In genomic region chr1:87942165-87942564, GRCh38 we compare ENCODE assay signal across 1 cellular context.
TF ChIP-seq lines count a peak whose summit lies in the region.

No MANE protein-coding gene starts in this region.

TF ChIP-seq in H1, 55 proteins besides CTCF, POLR2A, EP300 and RAD21 (continued from another document):
- TF ChIP-seq EZH2 (IDR thresholded peaks at IDR 0.05; ENCODE audit: low read depth, low read length, severe bottlenecking) (no peak), ASH2L (IDR thresholded peaks at IDR 0.05; ENCODE audit: low read length) (no peak), CTBP2 (IDR thresholded peaks at IDR 0.05; ENCODE audit: borderline replicate concordance, insufficient read depth, insufficient read length, low read length) (no peak), ZNF274 (IDR thresholded peaks at IDR 0.05; ENCODE audit: borderline replicate concordance, extremely low read depth, low read length) (no peak), KDM1A (IDR thresholded peaks at IDR 0.05; ENCODE audit: borderline replicate concordance, low read length) (no peak), BCL11A (IDR thresholded peaks at IDR 0.05; ENCODE audit: low read depth in 2 of 2, low read length in 2 of 2) (no peak), RNF2 (IDR thresholded peaks at IDR 0.05; ENCODE audit: borderline replicate concordance, low read depth, low read length, missing control alignments, poor library complexity, severe bottlenecking) (no peak), KDM4A (IDR thresholded peaks at IDR 0.05; ENCODE audit: low read depth, low read length, severe bottlenecking) (no peak), CHD2 (IDR thresholded peaks at IDR 0.05; ENCODE audit: low read length) (no peak), SP4 (IDR thresholded peaks at IDR 0.05; ENCODE audit: low read length) (no peak), POLR2AphosphoS5 (IDR thresholded peaks at IDR 0.05; ENCODE audit: low read depth, low read length) (no peak), SAP30 (IDR thresholded peaks at IDR 0.05; ENCODE audit: insufficient read depth, insufficient replicate concordance, low read length) (no peak), MAFK (IDR thresholded peaks at IDR 0.05; ENCODE audit: low read depth, low read length) (no peak), TBP (IDR thresholded peaks at IDR 0.05; ENCODE audit: low read depth, low read length) (no peak), EGR1 (IDR thresholded peaks at IDR 0.05; ENCODE audit: borderline replicate concordance, low read depth, low read length) (no peak), YY1 (IDR thresholded peaks at IDR 0.05; ENCODE audit: low read depth, low read length) (no peak), SIX5 (IDR thresholded peaks at IDR 0.05; ENCODE audit: low read depth, low read length) (no peak), CBX8 (IDR thresholded peaks at IDR 0.05; ENCODE audit: borderline replicate concordance, low read depth, low read length) (no peak)
